In genomic region chr13:46317120-46317519, GRCh38 we compare ENCODE assay signal across 17 cellular contexts.
DNase-seq lines count a peak whose midpoint lies in the region; ATAC-seq, FAIRE-seq and TF ChIP-seq lines count a peak whose summit lies in the region.
"Had no signal": no experiment of that assay in that cellular context is flagged by ENCODE, and none has a peak within 500 bp of the region (broad histone marks: within the 10 kb centered on the region; RNA-seq: fewer than 3 reads in every experiment).

No MANE protein-coding gene starts in this region.

- no peaks in the 10 kb centered on the region for H3K9me2 ChIP-seq in Loucy (replicated peaks; ENCODE audit: low read depth, low read length)
- no peaks in the 10 kb centered on the region for H3K9me2 ChIP-seq in neural cell (ENCODE audit: insufficient read depth, low read length)

- H2AK5ac ChIP-seq in H9 (ENCODE audit: insufficient read length, low read length): no peak overlapping the region

- no peak overlapping the region for H3T11ph ChIP-seq in H9 (ENCODE audit: low read length)

- no peak overlapping the region for H2BK15ac ChIP-seq in H9 (ENCODE audit: low read depth, low read length)

- H3K27ac ChIP-seq in DND-41 (ENCODE audit: low read length) (no peak overlapping the region), GM12878 (ENCODE audit: control insufficient read depth, insufficient read depth) (no peak overlapping the region), neural cell (ENCODE audit: low read length) (no peak overlapping the region), H9 (ENCODE audit: insufficient read length, low read depth, low read length) (no peak overlapping the region)

- H3K27me3 ChIP-seq in DND-41 (ENCODE audit: insufficient read depth, low read length, poor library complexity) (no peaks in the 10 kb centered on the region), Loucy (ENCODE audit: insufficient read depth, low read length, poor library complexity, severe bottlenecking) (no peaks in the 10 kb centered on the region), GM12878 (replicated peaks in 1 of 2; ENCODE audit: control insufficient read depth in 2 of 2, insufficient read depth in 2 of 2, low read length in 1 of 2) (no peaks in the 10 kb centered on the region), neural cell (ENCODE audit: insufficient read depth, low read depth, low read length) (no peaks in the 10 kb centered on the region), H9 (ENCODE audit: insufficient read depth, low read length) (no peaks in the 10 kb centered on the region)

- intact Hi-C loops in GM12878 (cut with micrococcal nuclease; ENCODE audit: unreplicated experiment): no loop called here

- H3K9ac ChIP-seq in DND-41 (ENCODE audit: low read depth, low read length): no peak overlapping the region
- H3K9ac ChIP-seq in Loucy (ENCODE audit: low read depth, low read length, poor library complexity, severe bottlenecking): no peak overlapping the region
- no peak overlapping the region for H3K9ac ChIP-seq in GM12878 (ENCODE audit: control insufficient read depth, insufficient read depth, low read length)
- H3K9ac ChIP-seq in neural cell (ENCODE audit: low read length): no peak overlapping the region
- no peak overlapping the region for H3K9ac ChIP-seq in H9 (ENCODE audit: extremely low read depth, insufficient read length, low read length)

- H3K23ac ChIP-seq in H9 (ENCODE audit: insufficient read length, low read depth, low read length): no peak overlapping the region

- H2BK20ac ChIP-seq in H9 (ENCODE audit: low read depth, low read length, poor library complexity, severe bottlenecking): no peak overlapping the region

- no peaks in the 10 kb centered on the region; a peak in 1 of 5 replicates for H3K9me3 Mint-ChIP-seq in H9

- H4K8ac ChIP-seq in H9 (replicated peaks; ENCODE audit: insufficient read length, low read depth, low read length): no peak overlapping the region

- no peaks in the 10 kb centered on the region for H3K79me2 ChIP-seq in DND-41 (ENCODE audit: insufficient read depth, low read length)
- no peaks in the 10 kb centered on the region for H3K79me2 ChIP-seq in Loucy (ENCODE audit: insufficient read depth, low read length)
- no peaks in the 10 kb centered on the region for H3K79me2 ChIP-seq in GM12878 (ENCODE audit: control insufficient read depth, insufficient read depth, low read length)
- H3K79me2 ChIP-seq in neural cell (replicated peaks; ENCODE audit: insufficient read depth, low read length): no peaks in the 10 kb centered on the region
- no peaks in the 10 kb centered on the region for H3K79me2 ChIP-seq in H9 (ENCODE audit: insufficient read depth, low read length)

- ATAC-seq in DND-41 (ENCODE audit: insufficient read depth, low read depth) (no peak), GM12878 (no peak), HG03280 (IDR thresholded peaks at IDR 0.05; ENCODE audit: unreplicated experiment) (no peak), HG03045 (IDR thresholded peaks at IDR 0.05; ENCODE audit: unreplicated experiment) (no peak)
- ATAC-seq: T-helper 17 cell had no signal

- H3F3A ChIP-seq in Loucy (ENCODE audit: low read depth) (no peaks in the 10 kb centered on the region), neural cell (ENCODE audit: insufficient read depth, low read length, poor library complexity, severe bottlenecking) (no peaks in the 10 kb centered on the region)

- in situ Hi-C loops in GM12878 (cut with MboI): no loop called here

- no peak overlapping the region for H2BK12ac ChIP-seq in H9 (ENCODE audit: insufficient read length, low read depth, low read length)

- peaks cover 7% of the 10 kb centered on the region for H3K27me3 Mint-ChIP-seq in H9 (ENCODE audit: low read depth)
- H3K27me3 Mint-ChIP-seq: T-helper 17 cell had no signal

- SMC1A ChIA-PET in GM12878 (lab: Charles Lee; ENCODE audit: uncharacterized antibody, unreplicated experiment): no interaction called here

- H2BK120ac ChIP-seq in H9 (ENCODE audit: low read depth, low read length, poor library complexity, severe bottlenecking): no peak overlapping the region

- H3K4ac ChIP-seq in H9 (ENCODE audit: low read depth, low read length): no peak overlapping the region

- no peak overlapping the region for H4K5ac ChIP-seq in H9 (ENCODE audit: insufficient read length, low read depth, low read length)

- H3K36me3 ChIP-seq in DND-41 (ENCODE audit: insufficient read depth, low read length): peaks cover 4% of the 10 kb centered on the region; the same call in 1 of the 2 replicates
- H3K36me3 ChIP-seq in Loucy (ENCODE audit: insufficient read depth, low read length): no peaks in the 10 kb centered on the region
- H3K36me3 ChIP-seq in GM12878 (ENCODE audit: control insufficient read depth in 2 of 2, insufficient read depth in 2 of 2, low read length in 1 of 2): no peaks in the 10 kb centered on the region
- H3K36me3 ChIP-seq in neural cell (ENCODE audit: insufficient read depth, low read length): no peaks in the 10 kb centered on the region

- no peaks in the 10 kb centered on the region for H3K36me3 Mint-ChIP-seq in H9 (ENCODE audit: insufficient read depth in 1 of 3, low read depth in 3 of 3)

- H3K56ac ChIP-seq in H9 (ENCODE audit: insufficient read length, low read depth, low read length): no peak overlapping the region

- H3K79me1 ChIP-seq in H9 (ENCODE audit: insufficient read depth, low read depth, low read length, poor library complexity, severe bottlenecking): no peaks in the 10 kb centered on the region

- TF ChIP-seq RAD21 in GM12878 (IDR thresholded peaks at IDR 0.05; ENCODE audit: insufficient read depth, low read depth, low read length) (0 out of 2 replicates have a peak, but pooled peaks have one; percentile 15), neural cell (conservative IDR thresholded peaks at IDR 0.05) (peak; percentile 45)

- peak; percentile 52 for TF ChIP-seq CTCF in DND-41 (IDR thresholded peaks at IDR 0.05; ENCODE audit: borderline replicate concordance, extremely low read depth, low read length, poor library complexity, severe bottlenecking)
- TF ChIP-seq CTCF in Loucy (conservative IDR thresholded peaks at IDR 0.05; ENCODE audit: low read length): peak; percentile 35
- no peak for TF ChIP-seq CTCF in GM12878 (IDR thresholded peaks at IDR 0.05 in 2 of 3, conservative IDR thresholded peaks at IDR 0.05 in 1 of 3; ENCODE audit: control insufficient read depth in 2 of 3, extremely low read depth in 1 of 3, insufficient read depth in 1 of 3, low read depth in 3 of 3, low read length in 3 of 3)
- peak; percentile 34 for TF ChIP-seq CTCF in neural cell (IDR thresholded peaks at IDR 0.05; ENCODE audit: poor library complexity, severe bottlenecking)
- no peak for TF ChIP-seq CTCF in H9 (conservative IDR thresholded peaks at IDR 0.05)

- no peak for TF ChIP-seq POLR2A in GM12878 (IDR thresholded peaks at IDR 0.05; ENCODE audit: low read depth, low read length)

- H3K4me1 ChIP-seq in DND-41 (ENCODE audit: insufficient read depth, low read length): peaks cover 27% of the 10 kb centered on the region
- peaks cover 11% of the 10 kb centered on the region for H3K4me1 ChIP-seq in Loucy (ENCODE audit: insufficient read depth, low read length, poor library complexity, severe bottlenecking)
- no peaks in the 10 kb centered on the region for H3K4me1 ChIP-seq in GM12878 (ENCODE audit: control insufficient read depth, insufficient read depth, low read length)
- H3K4me1 ChIP-seq in H9 (ENCODE audit: insufficient read depth, low read length): no peaks in the 10 kb centered on the region

- FAIRE-seq in GM12878 (lab: Jason Lieb, UNC): no peak
- FAIRE-seq: GM19239 had no signal

- no TSS peak for BruUV-seq in GM12878 (replicated peaks; lab: Mats Ljungman, UMichigan)

- H3K9me3 ChIP-seq in DND-41 (ENCODE audit: insufficient read depth, low read length, severe bottlenecking): no peaks in the 10 kb centered on the region
- H3K9me3 ChIP-seq in Loucy (ENCODE audit: insufficient read depth, low read depth, low read length): no peaks in the 10 kb centered on the region
- H3K9me3 ChIP-seq in GM12878 (replicated peaks; ENCODE audit: control insufficient read depth, insufficient read depth, low read length): no peaks in the 10 kb centered on the region
- no peaks in the 10 kb centered on the region for H3K9me3 ChIP-seq in neural cell (ENCODE audit: low read length)
- H3K9me3 ChIP-seq in H9 (ENCODE audit: control insufficient read depth, low read depth, low read length): no peaks in the 10 kb centered on the region

- no peak overlapping the region for H2BK5ac ChIP-seq in H9 (ENCODE audit: insufficient read length, low read length)

- no peak overlapping the region for H3K14ac ChIP-seq in H9 (ENCODE audit: insufficient read depth, low read length)

- no peak overlapping the region for H3K27ac Mint-ChIP-seq in H9

- H4K20me1 ChIP-seq in DND-41 (ENCODE audit: insufficient read depth, low read length) (no peaks in the 10 kb centered on the region), Loucy (ENCODE audit: insufficient read depth, low read length, poor library complexity, severe bottlenecking) (no peaks in the 10 kb centered on the region), GM12878 (ENCODE audit: control insufficient read depth, insufficient read depth) (no peaks in the 10 kb centered on the region), neural cell (ENCODE audit: insufficient read depth) (no peaks in the 10 kb centered on the region), H9 (ENCODE audit: control insufficient read depth, insufficient read depth, insufficient read length) (no peaks in the 10 kb centered on the region)

- CTCF ChIA-PET in GM12878 (lab: Yijun Ruan, JAX): no interaction called here

- RAD21 ChIA-PET in GM12878 (lab: Charles Lee; ENCODE audit: unreplicated experiment): no interaction called here

- H3K4me3 ChIP-seq in DND-41 (ENCODE audit: low read depth in 1 of 2, low read length in 2 of 2) (no peak overlapping the region), Loucy (ENCODE audit: low read length, poor library complexity, severe bottlenecking) (no peak overlapping the region), GM12878 (no peak overlapping the region), neural cell (ENCODE audit: low read length) (no peak overlapping the region)

- no peak overlapping the region for H3K18ac ChIP-seq in H9 (ENCODE audit: insufficient read length, low read depth, low read length)

- H2AFZ ChIP-seq in DND-41 (ENCODE audit: low read depth, low read length) (0 out of 2 replicates have a peak overlapping the region, but pooled peaks have one; percentile 22), Loucy (ENCODE audit: low read length) (no peak overlapping the region), GM12878 (ENCODE audit: control insufficient read depth, low read depth, low read length) (no peak overlapping the region), neural cell (ENCODE audit: low read depth, low read length) (no peak overlapping the region), H9 (ENCODE audit: low read length) (no peak overlapping the region)

- no peak overlapping the region for H3K4me3 Mint-ChIP-seq in H9
- H3K4me3 Mint-ChIP-seq: T-helper 17 cell had no signal

- TF ChIP-seq EP300 in GM12878 (IDR thresholded peaks at IDR 0.05; ENCODE audit: borderline replicate concordance in 1 of 2, control insufficient read depth in 1 of 2, low read depth in 2 of 2, low read length in 2 of 2): no peak
- TF ChIP-seq EP300 in neural cell (conservative IDR thresholded peaks at IDR 0.05; ENCODE audit: poor library complexity, severe bottlenecking): no peak

- POLR2A ChIA-PET in GM12878 (lab: Charles Lee): no interaction called here

- no peak overlapping the region for H4K91ac ChIP-seq in H9 (ENCODE audit: insufficient read length, low read depth, low read length)

- H3K4me2 ChIP-seq in DND-41 (ENCODE audit: insufficient read depth, low read length): no peak overlapping the region
- H3K4me2 ChIP-seq in Loucy (ENCODE audit: low read depth, low read length, poor library complexity, severe bottlenecking): no peak overlapping the region
- no peak overlapping the region for H3K4me2 ChIP-seq in GM12878 (ENCODE audit: control insufficient read depth, insufficient read depth)
- no peak overlapping the region for H3K4me2 ChIP-seq in neural cell (ENCODE audit: low read length)
- no peak overlapping the region for H3K4me2 ChIP-seq in H9 (ENCODE audit: insufficient read depth, insufficient read length, low read length)

- DNase-seq in DND-41 (no peak), GM12878 (ENCODE audit: low read depth, low spot score) (no peak), H9 (no peak)
- DNase-seq: activated CD4-positive, alpha-beta T cell treated with anti-CD3 and anti-CD28 coated beads for 1 hour; amygdala; C1 segment of cervical spinal cord; cortex of kidney; hippocampal formation; occipital lobe; RPMI8226; stimulated activated CD4-positive, alpha-beta T cell treated with anti-CD3 and anti-CD28 coated beads, Interleukin-4, amount 100 ng/mL, for 4 hours; T-helper 17 cell had no signal

- H3K23me2 ChIP-seq in H9 (ENCODE audit: insufficient read length, low read depth, low read length, poor library complexity, severe bottlenecking): no peaks in the 10 kb centered on the region

- H3K4me1 Mint-ChIP-seq in H9: peaks cover 3 to 10% of the 10 kb centered on the region in 2 experiments

Comparison
In these comparisons a context has a peak if more than half of its experiments do, and no peak if none do; other contexts are left out.
1. CTCF ChIP-seq: peak in DND-41 (single experiment), Loucy (single experiment) and neural cell (single experiment); none in GM12878 (0 of 3) and H9 (single experiment).